31 cellular contexts compared by ENCODE assay signal in genomic region chr4:10344824-10345223, GRCh38.
"Had no signal": no experiment of that assay in that cellular context is flagged by ENCODE, and none has a peak within 500 bp of the region (broad histone marks: within the 10 kb centered on the region; RNA-seq: fewer than 3 reads in every experiment).

No MANE protein-coding gene starts in this region.

- H3K27ac Mint-ChIP-seq: immature natural killer cell; nephron; stimulated activated naive B cell treated with anti-CD40 and anti-IgM and Interleukin-4, amounts not matched to agents 10 μg/mL and 1 μg/mL and 100 μg/mL, for 72 hours; type B pancreatic cell had no signal

- H3K9me3 Mint-ChIP-seq: immature natural killer cell; naive thymus-derived CD8-positive, alpha-beta T cell; nephron; type B pancreatic cell had no signal

- H3K4me3 ChIP-seq: heart left ventricle, left ventricle myocardium inferior, pancreas, prostate gland, skin epidermis, stomach, suprapubic skin, thoracic aorta, tibial artery had no signal

- DNase-seq: heart left ventricle; hypothalamus; immature natural killer cell; kidney; left colon; left ventricle myocardium inferior; mesenchymal stem cell; naive thymus-derived CD8-positive, alpha-beta T cell; nucleus accumbens; pancreas; posterior cingulate gyrus; retina; right cardiac atrium; stimulated activated CD4-positive, alpha-beta T cell treated with anti-CD3 and anti-CD28 coated beads, Interleukin-12 subunit alpha, Interleukin-12 subunit beta, amount 100 ng/mL, for 4 hours; stimulated activated CD4-positive, alpha-beta T cell treated with anti-CD3 and anti-CD28 coated beads, Interleukin-15, amount 100 ng/mL, for 24 hours; stimulated activated CD4-positive, alpha-beta T cell treated with anti-CD3 and anti-CD28 coated beads, Interleukin-2, amount 100 ng/mL, for 24 hours; stimulated activated CD4-positive, alpha-beta T cell treated with anti-CD3 and anti-CD28 coated beads, Interleukin-4, amount 100 ng/mL, for 1 hour; stimulated activated naive B cell treated with anti-CD40 and anti-IgM and Interleukin-4, amounts not matched to agents 10 μg/mL and 1 μg/mL and 100 μg/mL, for 72 hours; stimulated activated naive CD8-positive, alpha-beta T cell treated with anti-CD3 and anti-CD28 coated beads, Interleukin-15, Interleukin-2, amounts not matched to agents 100 U/mL and 50 U/mL, for 24 hours; stomach; tibial artery had no signal

- H3K27me3 ChIP-seq: pancreas, stomach, suprapubic skin, tibial artery had no signal

- H3K4me1 Mint-ChIP-seq: immature natural killer cell; neural crest cell; stimulated activated naive B cell treated with anti-CD40 and anti-IgM and Interleukin-4, amounts not matched to agents 10 μg/mL and 1 μg/mL and 100 μg/mL, for 72 hours had no signal

- H3K9me3 ChIP-seq: heart left ventricle, left ventricle myocardium inferior, pancreas, prostate gland, stomach, suprapubic skin, thoracic aorta, tibial artery had no signal

- H3K36me3 Mint-ChIP-seq: immature natural killer cell; naive thymus-derived CD8-positive, alpha-beta T cell; stimulated activated naive B cell treated with anti-CD40 and anti-IgM and Interleukin-4, amounts not matched to agents 10 μg/mL and 1 μg/mL and 100 μg/mL, for 72 hours; type B pancreatic cell had no signal

- H3K4me3 Mint-ChIP-seq: immature natural killer cell; naive thymus-derived CD8-positive, alpha-beta T cell; nephron; neural crest cell; stimulated activated naive B cell treated with anti-CD40 and anti-IgM and Interleukin-4, amounts not matched to agents 10 μg/mL and 1 μg/mL and 100 μg/mL, for 72 hours; type B pancreatic cell had no signal

- FAIRE-seq: islet of Langerhans, kidney, pancreas, urothelium cell line had no signal

- H3K36me3 ChIP-seq: heart left ventricle, left ventricle myocardium inferior, pancreas, prostate gland, stomach, suprapubic skin, thoracic aorta, tibial artery had no signal

- H3K4me1 ChIP-seq: heart left ventricle, left ventricle myocardium inferior, pancreas, prostate gland, stomach, suprapubic skin, tibial artery had no signal

- H3K27ac ChIP-seq: heart left ventricle, left ventricle myocardium inferior, pancreas, prostate gland, skin epidermis, stomach, suprapubic skin, thoracic aorta, tibial artery had no signal

- ATAC-seq: heart left ventricle; left colon; naive thymus-derived CD8-positive, alpha-beta T cell; pancreas; right cardiac atrium; sciatic nerve; stimulated activated naive B cell treated with anti-CD40 and anti-IgM and Interleukin-4, amounts not matched to agents 10 μg/mL and 1 μg/mL and 100 μg/mL, for 72 hours; stimulated activated naive CD8-positive, alpha-beta T cell treated with anti-CD3 and anti-CD28 coated beads, Interleukin-15, Interleukin-2, amounts not matched to agents 100 U/mL and 50 U/mL, for 24 hours had no signal
